8 cellular contexts compared by ENCODE assay signal in the genomic region with DNA sequence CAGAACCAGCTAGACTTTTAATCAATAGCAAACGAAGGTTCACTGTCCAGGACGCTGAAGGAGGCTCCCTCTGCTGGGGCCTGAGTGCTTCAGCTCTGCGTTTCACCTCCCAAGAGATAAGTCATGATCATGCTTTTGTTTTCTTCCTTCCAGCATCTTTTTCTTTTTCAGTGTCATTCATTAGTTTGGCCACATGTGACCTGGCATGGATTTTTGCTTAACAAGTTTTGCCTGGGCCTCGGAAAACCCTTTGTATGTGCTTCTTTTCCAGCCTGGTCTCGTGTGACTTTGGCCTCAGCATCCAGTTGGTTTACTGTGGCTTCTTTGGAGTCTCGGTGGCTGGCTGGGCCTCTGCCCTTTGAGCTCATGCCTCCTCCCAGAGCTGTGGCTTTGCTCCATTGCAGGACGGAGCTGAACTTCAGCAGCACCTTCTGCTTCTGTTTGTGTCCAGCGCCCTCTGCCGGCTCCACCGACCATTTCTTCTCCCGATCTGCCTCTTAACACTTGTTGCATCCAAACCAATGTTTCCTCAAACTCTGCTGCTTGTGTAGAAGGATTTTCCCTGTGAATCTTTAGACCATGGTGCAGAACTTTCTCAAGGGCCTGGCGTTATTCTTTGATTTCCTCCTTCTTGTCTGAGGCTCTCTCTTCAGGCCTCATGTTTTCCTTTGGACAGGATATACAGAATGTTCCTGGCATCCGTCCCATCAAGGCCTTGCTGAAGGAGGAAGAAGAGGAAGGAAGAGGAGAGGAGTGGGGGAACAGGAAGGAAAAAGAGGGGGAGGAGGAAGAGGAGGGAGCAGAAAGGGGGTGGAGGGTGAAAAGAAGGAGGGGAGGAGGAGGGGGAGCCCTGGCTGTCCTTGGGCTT. TPM values are rescaled to one million over a fixed set of nuclear protein-coding genes. Genes with fewer than 3 reads are reported as not detected.
A peak's percentile ranks its signal among the peaks of the same experiment; 100 is the strongest.
DNase-seq lines count a peak whose midpoint lies in the region; TF ChIP-seq lines count a peak whose summit lies in the region.

No MANE protein-coding gene starts in this region.

- no peak overlapping the region for H3K27ac ChIP-seq in neural progenitor cell

- H4K20me1 ChIP-seq in neural progenitor cell (ENCODE audit: low read depth) = no peaks in the 10 kb centered on the region

- no peak overlapping the region for H3K4me3 Mint-ChIP-seq in neural progenitor cell

- H3K27ac Mint-ChIP-seq in neural progenitor cell = no peak overlapping the region

- no peak overlapping the region for H3K4me2 ChIP-seq in neural progenitor cell

- peak; percentile 96 for DNase-seq in DMS53 (lab: John Stamatoyannopoulos, UW)
- DNase-seq in HuH-7.5 (ENCODE audit: low spot score) = peak; percentile 92
- peak; percentile 55 for DNase-seq in RKO (ENCODE audit: low spot score)
- peak; percentile 46 to 56 for DNase-seq in activated T-helper 1 cell treated with anti-CD3 and anti-CD28 coated beads, Interleukin-2, amount 50 U/mL, for 16 hours (ENCODE audit: low read depth in 1 of 2, low spot score in 1 of 2)
- peak; percentile 97 for DNase-seq in fibroblast of peridontal ligament (ENCODE audit: extremely low read depth)
- peak; percentile 84 for DNase-seq in neural progenitor cell (ENCODE audit: low spot score)
- peak; percentile 92 for DNase-seq in stromal cell of bone marrow (ENCODE audit: low read depth)
- DNase-seq in cortex of kidney (lab: John Stamatoyannopoulos, UW) = no peak

- peaks cover 34% of the 10 kb centered on the region for H3K4me1 Mint-ChIP-seq in neural progenitor cell

- TF ChIP-seq CTCF in neural progenitor cell (IDR thresholded peaks at IDR 0.05) = peak; percentile 88

- H3K36me3 Mint-ChIP-seq in neural progenitor cell = peaks cover 17% of the 10 kb centered on the region

- H3K9me3 Mint-ChIP-seq in neural progenitor cell = no peaks in the 10 kb centered on the region

- no peaks in the 10 kb centered on the region for H3K4me1 ChIP-seq in neural progenitor cell

- H3K27me3 Mint-ChIP-seq in neural progenitor cell (ENCODE audit: insufficient read depth, low read depth) = peaks cover 2% of the 10 kb centered on the region

- H3K9ac ChIP-seq in neural progenitor cell = no peak overlapping the region

- no peaks in the 10 kb centered on the region for H3K79me2 ChIP-seq in neural progenitor cell (ENCODE audit: low read depth)

- no peaks in the 10 kb centered on the region for H3K27me3 ChIP-seq in neural progenitor cell

- H3F3A ChIP-seq in neural progenitor cell (ENCODE audit: low read depth) = peaks cover 4% of the 10 kb centered on the region

- H3K4me3 ChIP-seq in neural progenitor cell = no peak overlapping the region

- no peaks in the 10 kb centered on the region for H3K36me3 ChIP-seq in neural progenitor cell

- H2AFZ ChIP-seq in neural progenitor cell (replicated peaks) = no peak overlapping the region

- H3K9me3 ChIP-seq in neural progenitor cell (ENCODE audit: low read depth) = no peaks in the 10 kb centered on the region

RNA-seq across cellular contexts. Expression of a gene that starts 23.6 kb away (rescaled TPM):
- 5.3 and 29.3 TPM in 2 replicates for total RNA-seq in neural progenitor cell (ENCODE audit: low replicate concordance)

RNA-seq across cellular contexts. Expression of a gene that starts 25.0 kb away (rescaled TPM):
- total RNA-seq in neural progenitor cell (ENCODE audit: low replicate concordance) = 1.4 and 2.6 TPM in 2 replicates

RNA-seq across cellular contexts. Expression of a gene that starts 56.9 kb away (rescaled TPM):
- 8.5 and 11.2 TPM in 2 replicates for total RNA-seq in neural progenitor cell (ENCODE audit: low replicate concordance)

RNA-seq across cellular contexts. Expression of a gene that starts 59.9 kb away (rescaled TPM):
- 19.0 and 24.7 TPM in 2 replicates for total RNA-seq in neural progenitor cell (ENCODE audit: low replicate concordance)
